ENCODE assay signal across 8 cellular contexts in genomic region chr19:57708641-57709354, GRCh38. TPM values are rescaled to one million over a fixed set of nuclear protein-coding genes. Genes with fewer than 3 reads are reported as not detected.
DNase-seq lines count a peak whose midpoint lies in the region; ATAC-seq and TF ChIP-seq lines count a peak whose summit lies in the region.
"Had no signal": no experiment of that assay in that cellular context is flagged by ENCODE, and none has a peak within 500 bp of the region (broad histone marks: within the 10 kb centered on the region; RNA-seq: fewer than 3 reads in every experiment).

Gene ZNF154, minus strand, starts transcription at chr19:57709204. Its CDS starts 233 bp downstream, at chr19:57708971.

- H3K36me3 ChIP-seq in vagina: peaks cover 0 to 11% of the 10 kb centered on the region in 2 donors

- peak; percentile 33 for DNase-seq in activated naive CD8-positive, alpha-beta T cell treated with anti-CD3 and anti-CD28 coated beads, Interleukin-2, amount 50 U/mL, for 24 hours
- DNase-seq in cardiac septum (ENCODE audit: low spot score) (peak; percentile 78), nucleus accumbens (lab: John Stamatoyannopoulos, UW) (peak in 55 of 56 donors; percentile 2 to 86 (median 54)), vagina (ENCODE audit: extremely low spot score in 2 of 2) (no peak), NCI-H82 treated with DMSO at 0.1 percent for 48 hours (lab: John Stamatoyannopoulos, UW; ENCODE audit: unreplicated experiment) (no peak)

- H3K4me3 Mint-ChIP-seq in IgD-negative memory B cell: peak within 1 kb of the TSS; percentile 89 to 97 (median 94)
- peak within 1 kb of the TSS; percentile 87 for H3K4me3 Mint-ChIP-seq in activated naive CD8-positive, alpha-beta T cell treated with anti-CD3 and anti-CD28 coated beads, Interleukin-2, amount 50 U/mL, for 24 hours

- peaks cover 5% of the 10 kb centered on the region for H3K27me3 Mint-ChIP-seq in IgD-negative memory B cell
- peaks cover 6% of the 10 kb centered on the region for H3K27me3 Mint-ChIP-seq in activated naive CD8-positive, alpha-beta T cell treated with anti-CD3 and anti-CD28 coated beads, Interleukin-2, amount 50 U/mL, for 24 hours

- H3K9me3 Mint-ChIP-seq in IgD-negative memory B cell: peaks cover 7 to 18% (median 16%) of the 10 kb centered on the region in 3 donors
- H3K9me3 Mint-ChIP-seq in activated naive CD8-positive, alpha-beta T cell treated with anti-CD3 and anti-CD28 coated beads, Interleukin-2, amount 50 U/mL, for 24 hours: peaks cover 47% of the 10 kb centered on the region

- no peak within 1 kb of the TSS for H3K27ac ChIP-seq in vagina
- H3K27ac ChIP-seq: VCaP had no signal

- H3K9me3 ChIP-seq in vagina: peaks cover 63% of the 10 kb centered on the region

- peak within 1 kb of the TSS; percentile 97 to 98 (median 98) for H3K27ac Mint-ChIP-seq in IgD-negative memory B cell
- peak within 1 kb of the TSS; percentile 90 for H3K27ac Mint-ChIP-seq in activated naive CD8-positive, alpha-beta T cell treated with anti-CD3 and anti-CD28 coated beads, Interleukin-2, amount 50 U/mL, for 24 hours

- peaks cover 23% of the 10 kb centered on the region for H3K36me3 Mint-ChIP-seq in IgD-negative memory B cell
- peaks cover 68% of the 10 kb centered on the region for H3K36me3 Mint-ChIP-seq in activated naive CD8-positive, alpha-beta T cell treated with anti-CD3 and anti-CD28 coated beads, Interleukin-2, amount 50 U/mL, for 24 hours (ENCODE audit: low read depth)

- no peak for TF ChIP-seq CTCF in vagina (IDR thresholded peaks at IDR 0.05)

- intact Hi-C loops in cardiac septum (cut with DNase I): no loop called here
- intact Hi-C loops in vagina (cut with DNase I): no loop called here

- H3K4me3 ChIP-seq in vagina: peak within 1 kb of the TSS; percentile 34 to 38

- H3K4me1 Mint-ChIP-seq in IgD-negative memory B cell: peaks cover 19 to 28% (median 25%) of the 10 kb centered on the region in 3 donors
- peaks cover 26% of the 10 kb centered on the region for H3K4me1 Mint-ChIP-seq in activated naive CD8-positive, alpha-beta T cell treated with anti-CD3 and anti-CD28 coated beads, Interleukin-2, amount 50 U/mL, for 24 hours

- TF ChIP-seq POLR2A in vagina (IDR thresholded peaks at IDR 0.05): no peak

- peak; percentile 79 for ATAC-seq in activated naive CD8-positive, alpha-beta T cell treated with anti-CD3 and anti-CD28 coated beads, Interleukin-2, amount 50 U/mL, for 24 hours
- no peak for ATAC-seq in GM21825 (IDR thresholded peaks at IDR 0.05; ENCODE audit: unreplicated experiment)

- no peaks in the 10 kb centered on the region for H3K27me3 ChIP-seq in vagina

- no peaks in the 10 kb centered on the region for H3K4me1 ChIP-seq in vagina

RNA-seq across cellular contexts. Expression of gene ZNF154, which starts in this region (rescaled TPM):
- polyA plus RNA-seq in IgD-negative memory B cell: 5.0 TPM
- 6.0 TPM for total RNA-seq in cardiac septum
- total RNA-seq in vagina: 2.2 TPM

Comparison
In these comparisons a context has a peak if more than half of its experiments do, and no peak if none do; other contexts are left out.
1. DNase-seq: peak in activated naive CD8-positive, alpha-beta T cell treated with anti-CD3 and anti-CD28 coated beads, Interleukin-2, amount 50 U/mL, for 24 hours (single experiment), cardiac septum (single experiment) and nucleus accumbens (55 of 56); none in vagina (0 of 2) and NCI-H82 treated with DMSO at 0.1 percent for 48 hours (single experiment).